Comparison of ENCODE assay signal across 3 cellular contexts in genomic region chr1:231047529-231047928, GRCh38.
TF ChIP-seq lines count a peak whose summit lies in the region.

No MANE protein-coding gene starts in this region.

TF ChIP-seq in HEK293, 187 proteins besides CTCF, POLR2A, EP300 and RAD21:
- TF ChIP-seq PRDM1 (tag by site-specific recombination; IDR thresholded peaks at IDR 0.05) (peak; percentile 57; the same call in 1 of the 2 replicates), ZNF366 (tag by site-specific recombination; conservative IDR thresholded peaks at IDR 0.05) (peak; percentile 80)

TF ChIP-seq in K562, 482 proteins besides CTCF, POLR2A, EP300 and RAD21:
- peak in 1 of 2 experiments; percentile 16; a peak in 1 of 4 replicates for TF ChIP-seq MLLT1 (IDR thresholded peaks at IDR 0.05)
- peak; percentile 64; the same call in 1 of the 2 replicates for TF ChIP-seq ZBTB26 (CRISPR knock-in tag; IDR thresholded peaks at IDR 0.05)
- TF ChIP-seq HBP1 (CRISPR knock-in tag; IDR thresholded peaks at IDR 0.05), result peak; percentile 80
- 0 out of 2 replicates have a peak, but pooled peaks have one; percentile 14 for TF ChIP-seq ZNF512 (tag; IDR thresholded peaks at IDR 0.05)
- 0 out of 2 replicates have a peak, but pooled peaks have one; percentile 17 for TF ChIP-seq DMBX1 (CRISPR knock-in tag; IDR thresholded peaks at IDR 0.05; ENCODE audit: borderline replicate concordance)

TF ChIP-seq in HepG2, 621 proteins besides CTCF, POLR2A, EP300 and RAD21:
- TF ChIP-seq HNRNPK (IDR thresholded peaks at IDR 0.05; ENCODE audit: low read depth, low read length, poor library complexity, severe bottlenecking), result peak; percentile 19
